Comparison of ENCODE assay signal across 25 cellular contexts in genomic region chr3:153045150-153045549, GRCh38.
"Had no signal": no experiment of that assay in that cellular context is flagged by ENCODE, and none has a peak within 500 bp of the region (broad histone marks: within the 10 kb centered on the region; RNA-seq: fewer than 3 reads in every experiment).

No MANE protein-coding gene starts in this region.

- H3K9me3 Mint-ChIP-seq: effector memory CD8-positive, alpha-beta T cell; memory B cell; natural killer cell; stimulated activated memory B cell treated with anti-CD40 and anti-IgM and Interleukin-4, amounts not matched to agents 10 μg/mL and 1 μg/mL and 100 μg/mL, for 72 hours; type B pancreatic cell had no signal

- H3K27ac ChIP-seq: foreskin keratinocyte, gastroesophageal sphincter, heart left ventricle, hepatocyte, ovary, psoas muscle, skin epidermis, spleen, testis, tibial artery had no signal

- H3K4me1 Mint-ChIP-seq: memory B cell; natural killer cell; stimulated activated memory B cell treated with anti-CD40 and anti-IgM and Interleukin-4, amounts not matched to agents 10 μg/mL and 1 μg/mL and 100 μg/mL, for 72 hours had no signal

- ATAC-seq: effector memory CD8-positive, alpha-beta T cell; foreskin keratinocyte; gastroesophageal sphincter; heart left ventricle; left lobe of liver; natural killer cell; psoas muscle; right cardiac atrium; stimulated activated memory B cell treated with anti-CD40 and anti-IgM and Interleukin-4, amounts not matched to agents 10 μg/mL and 1 μg/mL and 100 μg/mL, for 72 hours; stimulated activated naive CD8-positive, alpha-beta T cell treated with anti-CD3 and anti-CD28 coated beads, Interleukin-15, Interleukin-2, amounts not matched to agents 100 U/mL and 50 U/mL, for 24 hours had no signal

- H3K4me1 ChIP-seq: psoas muscle had no signal

- H3K9me3 ChIP-seq: esophagus squamous epithelium, gastroesophageal sphincter, heart left ventricle, ovary, psoas muscle, spleen, testis, tibial artery had no signal

- H3K36me3 Mint-ChIP-seq: memory B cell; natural killer cell; stimulated activated memory B cell treated with anti-CD40 and anti-IgM and Interleukin-4, amounts not matched to agents 10 μg/mL and 1 μg/mL and 100 μg/mL, for 72 hours; type B pancreatic cell had no signal

- H3K4me3 Mint-ChIP-seq: effector memory CD8-positive, alpha-beta T cell; memory B cell; natural killer cell; stimulated activated memory B cell treated with anti-CD40 and anti-IgM and Interleukin-4, amounts not matched to agents 10 μg/mL and 1 μg/mL and 100 μg/mL, for 72 hours; type B pancreatic cell had no signal

- H3K27me3 Mint-ChIP-seq: memory B cell, type B pancreatic cell had no signal

- H3K4me3 ChIP-seq: esophagus squamous epithelium, gastroesophageal sphincter, heart left ventricle, hepatocyte, lung, ovary, psoas muscle, skin epidermis, spleen, testis, tibial artery had no signal

- H3K27me3 ChIP-seq: esophagus squamous epithelium, foreskin keratinocyte, gastroesophageal sphincter, heart left ventricle, hepatocyte, ovary, testis, tibial artery had no signal

- DNase-seq: cortex of kidney; effector memory CD8-positive, alpha-beta T cell; esophagus squamous epithelium; foreskin keratinocyte; heart left ventricle; kidney; natural killer cell; occipital lobe; ovary; psoas muscle; right cardiac atrium; spleen; stimulated activated CD4-positive, alpha-beta T cell treated with anti-CD3 and anti-CD28 coated beads, Interleukin-4, amount 100 ng/mL, for 4 hours; stimulated activated naive CD8-positive, alpha-beta T cell treated with anti-CD3 and anti-CD28 coated beads, Interleukin-15, Interleukin-2, amounts not matched to agents 100 U/mL and 50 U/mL, for 24 hours; substantia nigra; testis; tibial artery had no signal

- H3K27ac Mint-ChIP-seq: effector memory CD8-positive, alpha-beta T cell; memory B cell; natural killer cell; stimulated activated memory B cell treated with anti-CD40 and anti-IgM and Interleukin-4, amounts not matched to agents 10 μg/mL and 1 μg/mL and 100 μg/mL, for 72 hours; type B pancreatic cell had no signal

- H3K36me3 ChIP-seq: esophagus squamous epithelium, gastroesophageal sphincter, heart left ventricle, ovary, spleen, tibial artery had no signal
